8 cellular contexts compared by ENCODE assay signal in genomic region chr21:25501996-25502665, GRCh38.
DNase-seq lines count a peak whose midpoint lies in the region; ATAC-seq, FAIRE-seq and TF ChIP-seq lines count a peak whose summit lies in the region.

No MANE protein-coding gene starts in this region.

- H3K9me3 Mint-ChIP-seq in activated CD4-positive, alpha-beta memory T cell treated with anti-CD3 and anti-CD28 coated beads, Interleukin-2, amount 10 ng/mL, durations not matched to agents 7 days and 5 days: peaks cover 30% of the 10 kb centered on the region

- no peak for TF ChIP-seq CTCF in brain microvascular endothelial cell (IDR thresholded peaks at IDR 0.05; ENCODE audit: low read depth, low read length, missing control alignments)

- peak overlapping the region; percentile 36 for H3K27ac Mint-ChIP-seq in activated CD4-positive, alpha-beta memory T cell treated with anti-CD3 and anti-CD28 coated beads, Interleukin-2, amount 10 ng/mL, durations not matched to agents 7 days and 5 days

- H3K4me3 Mint-ChIP-seq in activated CD4-positive, alpha-beta memory T cell treated with anti-CD3 and anti-CD28 coated beads, Interleukin-2, amount 10 ng/mL, durations not matched to agents 7 days and 5 days: no peak overlapping the region

- POLR2A ChIA-PET in activated CD4-positive, alpha-beta memory T cell treated with anti-CD3 and anti-CD28 coated beads, Interleukin-2, amount 10 ng/mL, durations not matched to agents 7 days and 5 days (lab: Charles Lee): no interaction called here
- POLR2A ChIA-PET in HEK293T (lab: Yijun Ruan, JAX): no interaction called here

- DNase-seq in GM19239 (ENCODE audit: insufficient read length, low spot score) (no peak), brain microvascular endothelial cell (no peak), frontal cortex (ENCODE audit: low spot score in 2 of 2) (no peak), HEK293T (ENCODE audit: extremely low spot score) (no peak), iPS-NIHi7 (ENCODE audit: extremely low spot score) (no peak)
- DNase-seq in activated CD4-positive, alpha-beta memory T cell treated with anti-CD3 and anti-CD28 coated beads, Interleukin-2, amount 10 ng/mL, durations not matched to agents 7 days and 5 days: no peak
- peak; percentile 40 to 78 for DNase-seq in stimulated activated CD4-positive, alpha-beta T cell treated with anti-CD3 and anti-CD28 coated beads, Interleukin-4, amount 100 ng/mL, for 4 hours

- no peak overlapping the region for H3K4me3 ChIP-seq in brain microvascular endothelial cell (ENCODE audit: low read depth, low read length)

- peaks cover 27% of the 10 kb centered on the region for H3K4me1 Mint-ChIP-seq in activated CD4-positive, alpha-beta memory T cell treated with anti-CD3 and anti-CD28 coated beads, Interleukin-2, amount 10 ng/mL, durations not matched to agents 7 days and 5 days

- no peaks in the 10 kb centered on the region for H3K36me3 ChIP-seq in brain microvascular endothelial cell (replicated peaks)

- FAIRE-seq in GM19239 (lab: Jason Lieb, UNC) (peak; percentile 93), frontal cortex (lab: Jason Lieb, UNC) (no peak)

- no peak overlapping the region for H3K27ac ChIP-seq in brain microvascular endothelial cell

- no peaks in the 10 kb centered on the region for H3K27me3 ChIP-seq in brain microvascular endothelial cell (replicated peaks)

- no peaks in the 10 kb centered on the region for H3K27me3 Mint-ChIP-seq in activated CD4-positive, alpha-beta memory T cell treated with anti-CD3 and anti-CD28 coated beads, Interleukin-2, amount 10 ng/mL, durations not matched to agents 7 days and 5 days

- CTCF ChIA-PET in activated CD4-positive, alpha-beta memory T cell treated with anti-CD3 and anti-CD28 coated beads, Interleukin-2, amount 10 ng/mL, durations not matched to agents 7 days and 5 days (lab: Charles Lee): no interaction called here
- CTCF ChIA-PET in HEK293T (lab: Yijun Ruan, JAX): no interaction called here

- in situ Hi-C loops in brain microvascular endothelial cell (cut with HindIII; ENCODE audit: low pct_ligation_motif_present, low sequenced_read_pairs): no loop called here

- peaks cover 23% of the 10 kb centered on the region for H3K36me3 Mint-ChIP-seq in activated CD4-positive, alpha-beta memory T cell treated with anti-CD3 and anti-CD28 coated beads, Interleukin-2, amount 10 ng/mL, durations not matched to agents 7 days and 5 days (ENCODE audit: low read depth)

- ATAC-seq in HG03064 (IDR thresholded peaks at IDR 0.05; ENCODE audit: low read depth, unreplicated experiment): peak; percentile 53

TF ChIP-seq in HEK293T, 16 proteins besides CTCF, POLR2A, EP300 and RAD21:
- TF ChIP-seq SP1 (IDR thresholded peaks at IDR 0.05) (no peak), TARDBP (IDR thresholded peaks at IDR 0.05) (no peak), HDGF (IDR thresholded peaks at IDR 0.05; ENCODE audit: borderline replicate concordance) (no peak), FOXM1 (IDR thresholded peaks at IDR 0.05; ENCODE audit: borderline replicate concordance) (no peak), ELF4 (IDR thresholded peaks at IDR 0.05) (no peak), ARNT (IDR thresholded peaks at IDR 0.05) (no peak)

Comparison
In these comparisons a context has a peak if more than half of its experiments do, and no peak if none do; other contexts are left out.
1. DNase-seq: peak in stimulated activated CD4-positive, alpha-beta T cell treated with anti-CD3 and anti-CD28 coated beads, Interleukin-4, amount 100 ng/mL, for 4 hours (2 of 2); none in GM19239 (single experiment), activated CD4-positive, alpha-beta memory T cell treated with anti-CD3 and anti-CD28 coated beads, Interleukin-2, amount 10 ng/mL, durations not matched to agents 7 days and 5 days (single experiment), brain microvascular endothelial cell (single experiment), frontal cortex (0 of 2), HEK293T (single experiment) and iPS-NIHi7 (single experiment).